In the genomic region with DNA sequence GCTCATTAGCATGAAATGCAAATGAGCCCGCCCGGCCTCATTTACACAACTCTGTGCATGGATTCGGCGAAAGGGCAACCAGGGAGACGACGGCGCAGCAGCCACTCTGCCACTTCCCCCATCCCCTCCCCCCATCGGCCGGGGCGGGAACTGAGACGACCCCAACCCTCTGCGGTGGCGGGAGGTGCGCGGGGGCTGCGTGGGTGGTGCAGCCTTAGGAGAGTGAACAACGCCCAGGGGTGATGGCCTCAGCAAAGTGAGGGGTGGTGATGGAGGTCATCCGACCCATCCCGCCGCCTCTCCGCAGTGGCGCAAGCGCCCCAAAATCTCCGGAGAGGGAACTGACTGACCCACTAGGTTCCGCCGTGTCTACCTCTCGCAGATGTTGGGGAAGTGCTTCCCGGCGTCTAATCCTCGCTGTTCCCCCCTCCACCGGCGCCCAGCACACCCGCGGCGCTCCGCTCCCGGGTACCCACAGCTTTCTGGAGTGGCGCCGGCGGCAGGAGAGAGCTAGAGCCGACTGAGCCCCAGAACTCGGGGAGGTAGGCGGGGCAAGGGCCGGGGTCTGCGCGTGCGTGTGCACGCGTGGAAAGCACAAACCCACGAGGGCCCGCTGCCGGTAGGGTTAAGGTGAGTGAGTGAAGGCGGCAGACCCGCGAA, we compare ENCODE assay signal across 9 cellular contexts. TPM values are rescaled to one million over a fixed set of nuclear protein-coding genes. Genes with fewer than 3 reads are reported as not detected.
DNase-seq lines count a peak whose midpoint lies in the region; ATAC-seq and TF ChIP-seq lines count a peak whose summit lies in the region.
"Had no signal": no experiment of that assay in that cellular context is flagged by ENCODE, and none has a peak within 500 bp of the region (broad histone marks: within the 10 kb centered on the region; RNA-seq: fewer than 3 reads in every experiment).

No MANE protein-coding gene starts in this region.

- H3K4me3 ChIP-seq in hepatocyte = no peak overlapping the region
- H3K4me3 ChIP-seq in spleen = peak overlapping the region in 7 of 8 donors; percentile 27 to 80 (median 57)

- H3K27ac ChIP-seq in hepatocyte (no peak overlapping the region), spleen (no peak overlapping the region)

- no peaks in the 10 kb centered on the region for H3K36me3 Mint-ChIP-seq in T-helper 1 cell treated with Interleukin-12 subunit alpha and Interleukin-12 subunit beta and Interleukin-4 antibody, amounts not matched to agents 30 μg/mL and 1 μg/mL, for 36 hours (ENCODE audit: low read depth)
- peaks cover 3% of the 10 kb centered on the region for H3K36me3 Mint-ChIP-seq in T-cell

- no peak for TF ChIP-seq POLR2A in spleen (IDR thresholded peaks at IDR 0.05)

- H3K4me1 ChIP-seq in hepatocyte (ENCODE audit: insufficient read depth) = peaks cover 38% of the 10 kb centered on the region
- H3K4me1 ChIP-seq in spleen = peaks cover 25 to 48% (median 41%) of the 10 kb centered on the region in 6 donors

- H3K9me3 ChIP-seq in hepatocyte (ENCODE audit: low read depth) (no peaks in the 10 kb centered on the region), spleen (no peaks in the 10 kb centered on the region)

- no peaks in the 10 kb centered on the region for H4K20me1 ChIP-seq in hepatocyte (ENCODE audit: insufficient read depth, poor library complexity, severe bottlenecking)

- H3K27me3 ChIP-seq in hepatocyte = peaks cover 50% of the 10 kb centered on the region
- peaks cover 14 to 76% (median 59%) of the 10 kb centered on the region in 7 donors for H3K27me3 ChIP-seq in spleen (replicated peaks in 1 of 7)

- no peaks in the 10 kb centered on the region for H3K9me3 Mint-ChIP-seq in T-helper 1 cell treated with Interleukin-12 subunit alpha and Interleukin-12 subunit beta and Interleukin-4 antibody, amounts not matched to agents 30 μg/mL and 1 μg/mL, for 36 hours
- H3K9me3 Mint-ChIP-seq in T-cell = no peaks in the 10 kb centered on the region

- DNase-seq in T-helper 1 cell = no peak
- peak in 3 of 34 experiments; percentile 18 to 30 (median 20) for DNase-seq in T-cell
- DNase-seq in hepatocyte (ENCODE audit: low spot score) = peak; percentile 62
- DNase-seq in spleen = no peak
- no peak for DNase-seq in activated CD8-positive, alpha-beta memory T cell treated with anti-CD3 and anti-CD28 coated beads, Interleukin-2, amount 50 U/mL, for 4 hours
- DNase-seq in NCI-H1930 (lab: John Stamatoyannopoulos, UW) = no peak

- TF ChIP-seq CTCF in hepatocyte (IDR thresholded peaks at IDR 0.05; ENCODE audit: poor library complexity) (no peak), spleen (IDR thresholded peaks at IDR 0.05 in 8 of 11, conservative IDR thresholded peaks at IDR 0.05 in 3 of 11) (no peak)

- H3K9me2 ChIP-seq in hepatocyte (replicated peaks; ENCODE audit: insufficient read depth) = no peaks in the 10 kb centered on the region

- intact Hi-C loops in spleen (cut with DNase I; ENCODE audit: low total_unique reads) = loop anchor here (10.0 kb wide), 1 partner anchor 66 kb away; no protein-coding TSS in a partner anchor

- H2AFZ ChIP-seq in hepatocyte = no peak overlapping the region

- H3K79me2 ChIP-seq in hepatocyte = no peaks in the 10 kb centered on the region

- H3K4me1 Mint-ChIP-seq in T-helper 1 cell treated with Interleukin-12 subunit alpha and Interleukin-12 subunit beta and Interleukin-4 antibody, amounts not matched to agents 30 μg/mL and 1 μg/mL, for 36 hours (ENCODE audit: low read depth) = peaks cover 16% of the 10 kb centered on the region
- peaks cover 20 to 28% (median 22%) of the 10 kb centered on the region in 3 donors for H3K4me1 Mint-ChIP-seq in T-cell

- 2% methylated on average over 54 of the region's 55 CpGs for WGBS in hepatocyte (ENCODE audit: low lambda C conversion rate, missing lambda C conversion rate)
- WGBS in spleen, 5 donors = 1 to 3% (median 3%) methylated on average over 41 to 55 of the region's 55 CpGs

- POLR2A ChIA-PET in T-cell (lab: Charles Lee) = no interaction called here

- no peaks in the 10 kb centered on the region for H3K36me3 ChIP-seq in hepatocyte (replicated peaks; ENCODE audit: insufficient read depth, low read depth)
- peaks cover 0 to 26% (median 10%) of the 10 kb centered on the region in 6 donors for H3K36me3 ChIP-seq in spleen

- H3K27ac Mint-ChIP-seq in T-helper 1 cell treated with Interleukin-12 subunit alpha and Interleukin-12 subunit beta and Interleukin-4 antibody, amounts not matched to agents 30 μg/mL and 1 μg/mL, for 36 hours = no peak overlapping the region
- H3K27ac Mint-ChIP-seq in T-cell = no peak overlapping the region

- ATAC-seq in T-cell (replicated peaks in 1 of 4) (no peak), GM18502 (IDR thresholded peaks at IDR 0.05; ENCODE audit: poor library complexity, unreplicated experiment) (no peak)

- CTCF ChIA-PET in T-cell (lab: Charles Lee) = no interaction called here

- peak overlapping the region; percentile 91 for H3K4me2 ChIP-seq in hepatocyte

- peaks cover 56% of the 10 kb centered on the region for H3K27me3 Mint-ChIP-seq in T-helper 1 cell treated with Interleukin-12 subunit alpha and Interleukin-12 subunit beta and Interleukin-4 antibody, amounts not matched to agents 30 μg/mL and 1 μg/mL, for 36 hours (ENCODE audit: low read depth)
- peaks cover 28 to 49% of the 10 kb centered on the region in 2 donors for H3K27me3 Mint-ChIP-seq in T-cell

- H3K4me3 Mint-ChIP-seq in T-helper 1 cell treated with Interleukin-12 subunit alpha and Interleukin-12 subunit beta and Interleukin-4 antibody, amounts not matched to agents 30 μg/mL and 1 μg/mL, for 36 hours = peak overlapping the region; percentile 67
- H3K4me3 Mint-ChIP-seq in T-cell = peak overlapping the region; percentile 69 to 84 (median 76)

RNA-seq across cellular contexts. Expression of gene CACNA1G, which starts 1.4 kb away (rescaled TPM):
- total RNA-seq in T-cell (not detected), hepatocyte (2.9 and 4.8 TPM in 2 replicates), spleen (1 to 10 TPM in 1 of 7 donors, under 1 TPM in 5, not detected in 1; 0.07 to 1.3 (median 0.25) TPM)
- polyA plus RNA-seq in hepatocyte (3.5 and 4.8 TPM in 2 replicates), spleen (under 1 TPM; 0.02 to 0.03 (median 0.03) TPM)

RNA-seq across cellular contexts. Expression of gene SPATA20, which starts 12.1 kb away (rescaled TPM):
- 10 to 100 TPM in 4 of 5 donors, 1 to 10 TPM in 1; 8.9 to 25.7 (median 20.3) TPM for total RNA-seq in T-cell
- total RNA-seq in hepatocyte = 91.0 and 97.5 TPM in 2 replicates
- polyA plus RNA-seq in hepatocyte = 108 and 114 TPM in 2 replicates
- 100 to 1,000 TPM in 1 of 7 donors, 10 to 100 TPM in 6; 32.8 to 128 (median 57.5) TPM for total RNA-seq in spleen
- polyA plus RNA-seq in spleen = 10 to 100 TPM; 14.9 to 74.8 (median 27.5) TPM

RNA-seq across cellular contexts. Expression of gene EPN3, which starts 26.6 kb away (rescaled TPM):
- total RNA-seq in T-cell (under 1 TPM in 2 of 5 donors, not detected in 3; 0.08 to 0.44 TPM), hepatocyte (2.7 and 3.8 TPM in 2 replicates), spleen (not detected)
- polyA plus RNA-seq in hepatocyte (11.5 and 12.1 TPM in 2 replicates), spleen (under 1 TPM in 2 of 3 donors, not detected in 1; 0.02 to 0.16 TPM)
- total RNA-seq: RPMI7951 had no signal

RNA-seq across cellular contexts. Expression of gene MYCBPAP, which starts 50.8 kb away (rescaled TPM):
- total RNA-seq in T-cell (1 to 10 TPM in 4 of 5 donors, under 1 TPM in 1; 0.92 to 6.9 (median 4.7) TPM), hepatocyte (0.43 TPM in 1 of 2 replicates, not detected in the other), spleen (1 to 10 TPM in 3 of 7 donors, under 1 TPM in 4; 0.54 to 2.8 (median 0.98) TPM)
- polyA plus RNA-seq in hepatocyte (0.70 and 1.2 TPM in 2 replicates), spleen (under 1 TPM; 0.15 to 0.18 (median 0.16) TPM)
- total RNA-seq: RPMI7951 had no signal
